1 cellular context compared by ENCODE assay signal in genomic region chr7:138317044-138317596, GRCh38.
TF ChIP-seq lines count a peak whose summit lies in the region.

No MANE protein-coding gene starts in this region.

TF ChIP-seq in HepG2, 621 proteins besides CTCF, POLR2A, EP300 and RAD21 (continued from another document and continues in another):
- TF ChIP-seq, protein P1, sequence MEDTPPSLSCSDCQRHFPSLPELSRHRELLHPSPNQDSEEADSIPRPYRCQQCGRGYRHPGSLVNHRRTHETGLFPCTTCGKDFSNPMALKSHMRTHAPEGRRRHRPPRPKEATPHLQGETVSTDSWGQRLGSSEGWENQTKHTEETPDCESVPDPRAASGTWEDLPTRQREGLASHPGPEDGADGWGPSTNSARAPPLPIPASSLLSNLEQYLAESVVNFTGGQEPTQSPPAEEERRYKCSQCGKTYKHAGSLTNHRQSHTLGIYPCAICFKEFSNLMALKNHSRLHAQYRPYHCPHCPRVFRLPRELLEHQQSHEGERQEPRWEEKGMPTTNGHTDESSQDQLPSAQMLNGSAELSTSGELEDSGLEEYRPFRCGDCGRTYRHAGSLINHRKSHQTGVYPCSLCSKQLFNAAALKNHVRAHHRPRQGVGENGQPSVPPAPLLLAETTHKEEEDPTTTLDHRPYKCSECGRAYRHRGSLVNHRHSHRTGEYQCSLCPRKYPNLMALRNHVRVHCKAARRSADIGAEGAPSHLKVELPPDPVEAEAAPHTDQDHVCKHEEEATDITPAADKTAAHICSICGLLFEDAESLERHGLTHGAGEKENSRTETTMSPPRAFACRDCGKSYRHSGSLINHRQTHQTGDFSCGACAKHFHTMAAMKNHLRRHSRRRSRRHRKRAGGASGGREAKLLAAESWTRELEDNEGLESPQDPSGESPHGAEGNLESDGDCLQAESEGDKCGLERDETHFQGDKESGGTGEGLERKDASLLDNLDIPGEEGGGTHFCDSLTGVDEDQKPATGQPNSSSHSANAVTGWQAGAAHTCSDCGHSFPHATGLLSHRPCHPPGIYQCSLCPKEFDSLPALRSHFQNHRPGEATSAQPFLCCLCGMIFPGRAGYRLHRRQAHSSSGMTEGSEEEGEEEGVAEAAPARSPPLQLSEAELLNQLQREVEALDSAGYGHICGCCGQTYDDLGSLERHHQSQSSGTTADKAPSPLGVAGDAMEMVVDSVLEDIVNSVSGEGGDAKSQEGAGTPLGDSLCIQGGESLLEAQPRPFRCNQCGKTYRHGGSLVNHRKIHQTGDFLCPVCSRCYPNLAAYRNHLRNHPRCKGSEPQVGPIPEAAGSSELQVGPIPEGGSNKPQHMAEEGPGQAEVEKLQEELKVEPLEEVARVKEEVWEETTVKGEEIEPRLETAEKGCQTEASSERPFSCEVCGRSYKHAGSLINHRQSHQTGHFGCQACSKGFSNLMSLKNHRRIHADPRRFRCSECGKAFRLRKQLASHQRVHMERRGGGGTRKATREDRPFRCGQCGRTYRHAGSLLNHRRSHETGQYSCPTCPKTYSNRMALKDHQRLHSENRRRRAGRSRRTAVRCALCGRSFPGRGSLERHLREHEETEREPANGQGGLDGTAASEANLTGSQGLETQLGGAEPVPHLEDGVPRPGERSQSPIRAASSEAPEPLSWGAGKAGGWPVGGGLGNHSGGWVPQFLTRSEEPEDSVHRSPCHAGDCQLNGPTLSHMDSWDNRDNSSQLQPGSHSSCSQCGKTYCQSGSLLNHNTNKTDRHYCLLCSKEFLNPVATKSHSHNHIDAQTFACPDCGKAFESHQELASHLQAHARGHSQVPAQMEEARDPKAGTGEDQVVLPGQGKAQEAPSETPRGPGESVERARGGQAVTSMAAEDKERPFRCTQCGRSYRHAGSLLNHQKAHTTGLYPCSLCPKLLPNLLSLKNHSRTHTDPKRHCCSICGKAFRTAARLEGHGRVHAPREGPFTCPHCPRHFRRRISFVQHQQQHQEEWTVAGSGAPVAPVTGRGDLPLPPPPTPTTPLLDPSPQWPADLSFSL (CRISPR knock-in tag; IDR thresholded peaks at IDR 0.05) = no peak
- TF ChIP-seq SMAD3 (CRISPR knock-in tag; IDR thresholded peaks at IDR 0.05) = no peak
- no peak for TF ChIP-seq ZNF883 (CRISPR knock-in tag; IDR thresholded peaks at IDR 0.05; ENCODE audit: not compliant biosample characterization)
- TF ChIP-seq MYNN (CRISPR knock-in tag; IDR thresholded peaks at IDR 0.05; ENCODE audit: low read depth) = no peak
- TF ChIP-seq, protein P2, sequence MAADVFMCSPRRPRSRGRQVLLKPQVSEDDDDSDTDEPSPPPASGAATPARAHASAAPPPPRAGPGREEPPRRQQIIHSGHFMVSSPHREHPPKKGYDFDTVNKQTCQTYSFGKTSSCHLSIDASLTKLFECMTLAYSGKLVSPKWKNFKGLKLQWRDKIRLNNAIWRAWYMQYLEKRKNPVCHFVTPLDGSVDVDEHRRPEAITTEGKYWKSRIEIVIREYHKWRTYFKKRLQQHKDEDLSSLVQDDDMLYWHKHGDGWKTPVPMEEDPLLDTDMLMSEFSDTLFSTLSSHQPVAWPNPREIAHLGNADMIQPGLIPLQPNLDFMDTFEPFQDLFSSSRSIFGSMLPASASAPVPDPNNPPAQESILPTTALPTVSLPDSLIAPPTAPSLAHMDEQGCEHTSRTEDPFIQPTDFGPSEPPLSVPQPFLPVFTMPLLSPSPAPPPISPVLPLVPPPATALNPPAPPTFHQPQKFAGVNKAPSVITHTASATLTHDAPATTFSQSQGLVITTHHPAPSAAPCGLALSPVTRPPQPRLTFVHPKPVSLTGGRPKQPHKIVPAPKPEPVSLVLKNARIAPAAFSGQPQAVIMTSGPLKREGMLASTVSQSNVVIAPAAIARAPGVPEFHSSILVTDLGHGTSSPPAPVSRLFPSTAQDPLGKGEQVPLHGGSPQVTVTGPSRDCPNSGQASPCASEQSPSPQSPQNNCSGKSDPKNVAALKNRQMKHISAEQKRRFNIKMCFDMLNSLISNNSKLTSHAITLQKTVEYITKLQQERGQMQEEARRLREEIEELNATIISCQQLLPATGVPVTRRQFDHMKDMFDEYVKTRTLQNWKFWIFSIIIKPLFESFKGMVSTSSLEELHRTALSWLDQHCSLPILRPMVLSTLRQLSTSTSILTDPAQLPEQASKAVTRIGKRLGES (CRISPR knock-in tag; IDR thresholded peaks at IDR 0.05; ENCODE audit: borderline replicate concordance) = peak; percentile 9; the same call in 1 of the 2 replicates
- TF ChIP-seq, protein P3, sequence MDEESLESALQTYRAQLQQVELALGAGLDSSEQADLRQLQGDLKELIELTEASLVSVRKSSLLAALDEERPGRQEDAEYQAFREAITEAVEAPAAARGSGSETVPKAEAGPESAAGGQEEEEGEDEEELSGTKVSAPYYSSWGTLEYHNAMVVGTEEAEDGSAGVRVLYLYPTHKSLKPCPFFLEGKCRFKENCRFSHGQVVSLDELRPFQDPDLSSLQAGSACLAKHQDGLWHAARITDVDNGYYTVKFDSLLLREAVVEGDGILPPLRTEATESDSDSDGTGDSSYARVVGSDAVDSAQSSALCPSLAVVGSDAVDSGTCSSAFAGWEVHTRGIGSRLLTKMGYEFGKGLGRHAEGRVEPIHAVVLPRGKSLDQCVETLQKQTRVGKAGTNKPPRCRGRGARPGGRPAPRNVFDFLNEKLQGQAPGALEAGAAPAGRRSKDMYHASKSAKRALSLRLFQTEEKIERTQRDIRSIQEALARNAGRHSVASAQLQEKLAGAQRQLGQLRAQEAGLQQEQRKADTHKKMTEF (CRISPR knock-in tag; IDR thresholded peaks at IDR 0.05) = no peak
- TF ChIP-seq BATF2 (CRISPR knock-in tag; IDR thresholded peaks at IDR 0.05) = no peak
- TF ChIP-seq, protein P4, sequence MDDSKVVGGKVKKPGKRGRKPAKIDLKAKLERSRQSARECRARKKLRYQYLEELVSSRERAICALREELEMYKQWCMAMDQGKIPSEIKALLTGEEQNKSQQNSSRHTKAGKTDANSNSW (CRISPR knock-in tag; IDR thresholded peaks at IDR 0.05; ENCODE audit: borderline replicate concordance) = no peak
- TF ChIP-seq KDM1A (CRISPR knock-in tag; IDR thresholded peaks at IDR 0.05) = no peak
- TF ChIP-seq ZNF337 (CRISPR knock-in tag; IDR thresholded peaks at IDR 0.05; ENCODE audit: borderline replicate concordance, low read depth) = no peak; the same call in 1 of the 2 replicates
- no peak for TF ChIP-seq NR2F6 (IDR thresholded peaks at IDR 0.05)
- TF ChIP-seq NR2F6 (CRISPR knock-in tag; IDR thresholded peaks at IDR 0.05) = no peak
- TF ChIP-seq DMAP1 (CRISPR knock-in tag; IDR thresholded peaks at IDR 0.05) = no peak
- 0 out of 2 replicates have a peak, but pooled peaks have one; percentile 35 for TF ChIP-seq ZNF800 (CRISPR knock-in tag; IDR thresholded peaks at IDR 0.05)
- TF ChIP-seq ZNF530 (CRISPR knock-in tag; IDR thresholded peaks at IDR 0.05; ENCODE audit: low read depth) = no peak
- TF ChIP-seq ZNF3 (CRISPR knock-in tag; IDR thresholded peaks at IDR 0.05) = no peak
- TF ChIP-seq POLR2AphosphoS5 (IDR thresholded peaks at IDR 0.05; ENCODE audit: low read depth, low read length) = peak; percentile 78
- no peak for TF ChIP-seq TFAP4 (IDR thresholded peaks at IDR 0.05; ENCODE audit: borderline replicate concordance, low read depth)
- TF ChIP-seq ZNF281 (CRISPR knock-in tag; IDR thresholded peaks at IDR 0.05; ENCODE audit: borderline replicate concordance) = no peak
- no peak for TF ChIP-seq ZNF569 (CRISPR knock-in tag; IDR thresholded peaks at IDR 0.05; ENCODE audit: borderline replicate concordance)
- TF ChIP-seq TOE1 (CRISPR knock-in tag; IDR thresholded peaks at IDR 0.05) = 0 out of 2 replicates have a peak, but pooled peaks have one; percentile 4
- 0 out of 2 replicates have a peak, but pooled peaks have one; percentile 8 for TF ChIP-seq ZSCAN31 (CRISPR knock-in tag; IDR thresholded peaks at IDR 0.05; ENCODE audit: low read depth)
- TF ChIP-seq ZNF142 (CRISPR knock-in tag; IDR thresholded peaks at IDR 0.05) = 0 out of 2 replicates have a peak, but pooled peaks have one; percentile 13
- TF ChIP-seq SMAD9 (CRISPR knock-in tag; IDR thresholded peaks at IDR 0.05) = no peak
- TF ChIP-seq AGO2 (optimal IDR thresholded peaks at IDR 0.05; ENCODE audit: low read depth, low read length) = no peak
- TF ChIP-seq DNMT3B (CRISPR knock-in tag; conservative IDR thresholded peaks at IDR 0.05) = no peak; the same call in 1 of the 2 replicates
- TF ChIP-seq, protein P5, sequence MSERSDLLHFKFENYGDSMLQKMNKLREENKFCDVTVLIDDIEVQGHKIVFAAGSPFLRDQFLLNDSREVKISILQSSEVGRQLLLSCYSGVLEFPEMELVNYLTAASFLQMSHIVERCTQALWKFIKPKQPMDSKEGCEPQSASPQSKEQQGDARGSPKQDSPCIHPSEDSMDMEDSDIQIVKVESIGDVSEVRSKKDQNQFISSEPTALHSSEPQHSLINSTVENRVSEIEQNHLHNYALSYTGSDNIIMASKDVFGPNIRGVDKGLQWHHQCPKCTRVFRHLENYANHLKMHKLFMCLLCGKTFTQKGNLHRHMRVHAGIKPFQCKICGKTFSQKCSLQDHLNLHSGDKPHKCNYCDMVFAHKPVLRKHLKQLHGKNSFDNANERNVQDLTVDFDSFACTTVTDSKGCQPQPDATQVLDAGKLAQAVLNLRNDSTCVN (CRISPR knock-in tag; IDR thresholded peaks at IDR 0.05; ENCODE audit: borderline replicate concordance) = no peak
